ENCODE assay signal across 33 cellular contexts in genomic region chr5:148554621-148555020, GRCh38.
"Had no signal": no experiment of that assay in that cellular context is flagged by ENCODE, and none has a peak within 500 bp of the region (broad histone marks: within the 10 kb centered on the region; RNA-seq: fewer than 3 reads in every experiment).

No MANE protein-coding gene starts in this region.

- DNase-seq: Karpas-422, Kasumi-1, KG1, MG63, MM.1S, MV-4-11, NCI-H1048, NCI-H1092, NCI-H1092 treated with DMSO at 0.1 percent for 48 hours, NCI-H1105, NCI-H1105 treated with DMSO at 0.1 percent for 48 hours, NCI-H1417, NCI-H1417 treated with DMSO at 0.1 percent for 48 hours, NCI-H1436, NCI-H1436 treated with DMSO at 0.1 percent for 48 hours, NCI-H146, NCI-H1694, NCI-H1694 treated with DMSO at 0.1 percent for 48 hours, NCI-H187, NCI-H187 treated with DMSO at 0.1 percent for 48 hours, NCI-H1930, NCI-H2029, NCI-H2029 treated with DMSO at 0.1 percent for 48 hours, NCI-H2081, NCI-H2081 treated with DMSO at 0.1 percent for 48 hours, NCI-H2107, NCI-H2171, NCI-H2171 treated with DMSO at 0.1 percent for 48 hours, NCI-H2227 treated with DMSO at 0.1 percent for 48 hours, NCI-H226, NCI-H345, NCI-H446, NCI-H446 treated with DMSO at 0.1 percent for 48 hours had no signal

- H3K9me3 ChIP-seq: MG63 had no signal
